ENCODE assay signal across 20 cellular contexts in genomic region chr1:1620433-1621139, GRCh38. TPM values are rescaled to one million over a fixed set of nuclear protein-coding genes. Genes with fewer than 3 reads are reported as not detected.
"Had no signal": no experiment of that assay in that cellular context is flagged by ENCODE, and none has a peak within 500 bp of the region (broad histone marks: within the 10 kb centered on the region; RNA-seq: fewer than 3 reads in every experiment).

No MANE protein-coding gene starts in this region.

- H3K36me3 ChIP-seq: uterus had no signal

- DNase-seq: activated CD4-positive, alpha-beta T cell treated with anti-CD3 and anti-CD28 coated beads for 1 hour; activated CD4-positive, alpha-beta T cell treated with anti-CD3 and anti-CD28 coated beads, Interleukin-2, amount 50 U/mL, for 1 hour; activated CD8-positive, alpha-beta memory T cell treated with anti-CD3 and anti-CD28 coated beads for 24 hours; activated CD8-positive, alpha-beta memory T cell treated with anti-CD3 and anti-CD28 coated beads, Interleukin-2, amount 50 U/mL, for 4 hours; activated T-cell treated with anti-CD3 and anti-CD28 coated beads, Interleukin-2, amount 50 U/mL, for 24 hours; effector memory CD4-positive, alpha-beta T cell; foreskin keratinocyte; hypothalamus; naive B cell; stimulated activated CD4-positive, alpha-beta T cell treated with anti-CD3 and anti-CD28 coated beads, Interleukin-15, amount 100 ng/mL, for 24 hours; testis; trophoblast cell; uterus had no signal

- H3K27ac ChIP-seq: foreskin keratinocyte, testis, uterus, WERI-Rb-1 had no signal

- ATAC-seq: activated naive CD4-positive, alpha-beta T cell treated with anti-CD3 and anti-CD28 coated beads, Interleukin-2, amount 50 U/mL, for 72 hours; activated T-helper 17 cell treated with anti-CD3 and anti-CD28 coated beads, Interleukin-2, amount 50 U/mL, for 72 hours; foreskin keratinocyte; stimulated activated memory B cell treated with anti-CD40 and anti-IgM and Interleukin-4, amounts not matched to agents 10 μg/mL and 1 μg/mL and 100 μg/mL, for 72 hours; T-cell had no signal

- H3K4me1 ChIP-seq: foreskin keratinocyte had no signal

- H3K4me3 ChIP-seq: lung, testis, uterus had no signal

- H3K9me3 ChIP-seq: testis, uterus had no signal

- H3K27me3 ChIP-seq: foreskin keratinocyte, testis, uterus had no signal

RNA-seq across cellular contexts. Expression of gene MMP23B, which starts 11.4 kb away (rescaled TPM):
- total RNA-seq: dermis microvascular lymphatic vessel endothelial cell had no signal
